Comparison of ENCODE assay signal across 16 cellular contexts in the genomic region with DNA sequence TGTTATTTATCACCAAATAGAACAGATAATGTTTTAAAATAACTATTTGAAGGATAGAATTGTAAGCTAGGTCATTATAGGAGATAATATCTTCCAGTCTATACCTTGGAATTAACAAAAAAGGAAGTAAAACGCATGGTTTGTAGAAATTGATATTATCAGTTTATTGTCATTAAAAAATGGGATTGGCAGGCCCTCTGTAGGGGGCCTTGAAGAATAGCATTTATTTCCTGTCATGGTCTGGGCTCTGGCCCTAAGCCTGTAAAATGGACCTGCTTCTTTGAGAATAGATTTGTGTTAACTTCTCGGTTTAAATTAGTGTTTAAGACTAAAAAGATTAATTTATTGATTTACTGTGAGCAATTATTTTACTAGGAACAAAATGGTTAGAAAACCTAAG.
DNase-seq lines count a peak whose midpoint lies in the region; ATAC-seq and TF ChIP-seq lines count a peak whose summit lies in the region.
"Had no signal": no experiment of that assay in that cellular context is flagged by ENCODE, and none has a peak within 500 bp of the region (broad histone marks: within the 10 kb centered on the region; RNA-seq: fewer than 3 reads in every experiment).

No MANE protein-coding gene starts in this region.

- H2BK120ac ChIP-seq in H9 (ENCODE audit: low read depth, low read length, poor library complexity, severe bottlenecking), result no peak overlapping the region

- H3K4ac ChIP-seq in H9 (ENCODE audit: low read depth, low read length), result no peak overlapping the region

- H3T11ph ChIP-seq in H9 (ENCODE audit: low read length), result no peak overlapping the region

- no CpG with 5 or more reads among the region's 2 CpGs for WGBS in H9 (ENCODE audit: extremely low coverage, insufficient read length, low lambda C conversion rate)

- no peaks in the 10 kb centered on the region for H3K23me2 ChIP-seq in H9 (ENCODE audit: insufficient read length, low read depth, low read length, poor library complexity, severe bottlenecking)

- no peak overlapping the region for H2BK12ac ChIP-seq in H9 (ENCODE audit: insufficient read length, low read depth, low read length)

- no peak overlapping the region for H3K14ac ChIP-seq in H9 (ENCODE audit: insufficient read depth, low read length)

- no peak overlapping the region for H3K23ac ChIP-seq in H9 (ENCODE audit: insufficient read length, low read depth, low read length)

- no peak overlapping the region for H3K27ac Mint-ChIP-seq in H9
- H3K27ac Mint-ChIP-seq in CD8-positive, alpha-beta memory T cell, result no peak overlapping the region
- H3K27ac Mint-ChIP-seq: brain; CD4-positive, CD25-positive, alpha-beta regulatory T cell had no signal

- no peak overlapping the region for H3K4me3 Mint-ChIP-seq in H9
- no peak overlapping the region for H3K4me3 Mint-ChIP-seq in CD8-positive, alpha-beta memory T cell
- H3K4me3 Mint-ChIP-seq: brain; CD4-positive, CD25-positive, alpha-beta regulatory T cell; neural crest cell had no signal

- H3K27me3 ChIP-seq in H9 (ENCODE audit: insufficient read depth, low read length), result no peaks in the 10 kb centered on the region
- no peaks in the 10 kb centered on the region for H3K27me3 ChIP-seq in CD8-positive, alpha-beta memory T cell (ENCODE audit: insufficient read depth, low read length, poor library complexity, severe bottlenecking)
- H3K27me3 ChIP-seq: heart right ventricle had no signal

- H3K4me2 ChIP-seq in H9 (ENCODE audit: insufficient read depth, insufficient read length, low read length), result no peak overlapping the region

- peaks cover 8 to 10% of the 10 kb centered on the region in 2 experiments for H3K4me1 Mint-ChIP-seq in H9
- no peaks in the 10 kb centered on the region for H3K4me1 Mint-ChIP-seq in CD8-positive, alpha-beta memory T cell
- H3K4me1 Mint-ChIP-seq: CD4-positive, CD25-positive, alpha-beta regulatory T cell; neural crest cell had no signal

- peak; percentile 33; the same call in 2 of the 3 replicates for TF ChIP-seq CTCF in H9 (conservative IDR thresholded peaks at IDR 0.05)

- CTCF ChIA-PET in CD8-positive, alpha-beta memory T cell (lab: Charles Lee), result no interaction called here

- H3K4me3 ChIP-seq in CD8-positive, alpha-beta memory T cell (ENCODE audit: low read length), result no peak overlapping the region
- H3K4me3 ChIP-seq: heart right ventricle, left ventricle myocardium inferior, SK-N-MC had no signal

- no peak overlapping the region for H4K91ac ChIP-seq in H9 (ENCODE audit: insufficient read length, low read depth, low read length)

- no peak overlapping the region for H2BK5ac ChIP-seq in H9 (ENCODE audit: insufficient read length, low read length)

- no peaks in the 10 kb centered on the region for H3K9me3 Mint-ChIP-seq in H9
- no peaks in the 10 kb centered on the region for H3K9me3 Mint-ChIP-seq in CD8-positive, alpha-beta memory T cell
- H3K9me3 Mint-ChIP-seq: brain; CD4-positive, CD25-positive, alpha-beta regulatory T cell; neural crest cell had no signal

- POLR2A ChIA-PET in CD8-positive, alpha-beta memory T cell (lab: Charles Lee), result no interaction called here

- no peaks in the 10 kb centered on the region for H3K9me3 ChIP-seq in H9 (ENCODE audit: control insufficient read depth, low read depth, low read length)
- H3K9me3 ChIP-seq in CD8-positive, alpha-beta memory T cell (ENCODE audit: low read length), result no peaks in the 10 kb centered on the region
- H3K9me3 ChIP-seq: heart right ventricle, left ventricle myocardium inferior had no signal

- H3K27me3 Mint-ChIP-seq in H9 (ENCODE audit: low read depth), result no peaks in the 10 kb centered on the region
- H3K27me3 Mint-ChIP-seq in CD8-positive, alpha-beta memory T cell, result no peaks in the 10 kb centered on the region
- H3K27me3 Mint-ChIP-seq: brain; CD4-positive, CD25-positive, alpha-beta regulatory T cell had no signal

- no peak overlapping the region for H3K18ac ChIP-seq in H9 (ENCODE audit: insufficient read length, low read depth, low read length)

- H3K36me3 ChIP-seq in CD8-positive, alpha-beta memory T cell (ENCODE audit: insufficient read depth, low read length), result no peaks in the 10 kb centered on the region
- H3K36me3 ChIP-seq: heart right ventricle, left ventricle myocardium inferior had no signal

- ATAC-seq in GM21360 (IDR thresholded peaks at IDR 0.05; ENCODE audit: unreplicated experiment) (no peak), HG02798 (IDR thresholded peaks at IDR 0.05; ENCODE audit: poor library complexity, unreplicated experiment) (no peak)
- ATAC-seq: heart right ventricle had no signal

- no peaks in the 10 kb centered on the region for H3K4me1 ChIP-seq in H9 (ENCODE audit: insufficient read depth, low read length)
- H3K4me1 ChIP-seq in CD8-positive, alpha-beta memory T cell (ENCODE audit: insufficient read depth, low read length), result no peaks in the 10 kb centered on the region
- H3K4me1 ChIP-seq: heart right ventricle, left ventricle myocardium inferior had no signal

- no peak overlapping the region for H3K56ac ChIP-seq in H9 (ENCODE audit: insufficient read length, low read depth, low read length)

- H2BK20ac ChIP-seq in H9 (ENCODE audit: low read depth, low read length, poor library complexity, severe bottlenecking), result no peak overlapping the region

- no peak overlapping the region for H3K27ac ChIP-seq in H9 (ENCODE audit: insufficient read length, low read depth, low read length)
- no peak overlapping the region for H3K27ac ChIP-seq in CD8-positive, alpha-beta memory T cell (ENCODE audit: low read depth, low read length)
- H3K27ac ChIP-seq: heart right ventricle, left ventricle myocardium inferior, SK-N-MC had no signal

- H4K5ac ChIP-seq in H9 (ENCODE audit: insufficient read length, low read depth, low read length), result no peak overlapping the region

- H3K9ac ChIP-seq in H9 (ENCODE audit: extremely low read depth, insufficient read length, low read length), result no peak overlapping the region

- H2AK5ac ChIP-seq in H9 (ENCODE audit: insufficient read length, low read length), result no peak overlapping the region

- no peaks in the 10 kb centered on the region for H3K79me1 ChIP-seq in H9 (ENCODE audit: insufficient read depth, low read depth, low read length, poor library complexity, severe bottlenecking)

- no peaks in the 10 kb centered on the region for H4K20me1 ChIP-seq in H9 (ENCODE audit: control insufficient read depth, insufficient read depth, insufficient read length)

- H3K79me2 ChIP-seq in H9 (ENCODE audit: insufficient read depth, low read length), result no peaks in the 10 kb centered on the region

- H4K8ac ChIP-seq in H9 (replicated peaks; ENCODE audit: insufficient read length, low read depth, low read length), result no peak overlapping the region

- H3K36me3 Mint-ChIP-seq in H9 (ENCODE audit: insufficient read depth in 1 of 3, low read depth in 3 of 3), result no peaks in the 10 kb centered on the region
- H3K36me3 Mint-ChIP-seq in CD8-positive, alpha-beta memory T cell, result no peaks in the 10 kb centered on the region
- H3K36me3 Mint-ChIP-seq: brain; CD4-positive, CD25-positive, alpha-beta regulatory T cell had no signal

- H2BK15ac ChIP-seq in H9 (ENCODE audit: low read depth, low read length), result no peak overlapping the region

- peak; percentile 57 for DNase-seq in DMS53 (lab: John Stamatoyannopoulos, UW)
- no peak for DNase-seq in H9
- DNase-seq in RPMI8226, result peak; percentile 16
- DNase-seq in globus pallidus (ENCODE audit: low spot score), result peak; percentile 4
- DNase-seq in CD8-positive, alpha-beta memory T cell, result no peak
- no peak for DNase-seq in NCI-H128 (lab: John Stamatoyannopoulos, UW; ENCODE audit: unreplicated experiment)
- DNase-seq: activated CD8-positive, alpha-beta memory T cell treated with anti-CD3 and anti-CD28 coated beads for 24 hours; CD4-positive, CD25-positive, alpha-beta regulatory T cell; heart right ventricle; left ventricle myocardium inferior; NK-92 treated with Interleukin-12 subunit alpha and Interleukin-12 subunit beta, amount 100 ng/mL, for 24 hours had no signal

- no peak overlapping the region for H2AFZ ChIP-seq in H9 (ENCODE audit: low read length)

Comparison
In these comparisons a context has a peak if more than half of its experiments do, and no peak if none do; other contexts are left out.
1. DNase-seq: peak in DMS53 (single experiment), RPMI8226 (single experiment) and globus pallidus (single experiment); none in H9 (single experiment), CD8-positive, alpha-beta memory T cell (0 of 5) and NCI-H128 (single experiment).